8 cellular contexts compared by ENCODE assay signal in the genomic region with DNA sequence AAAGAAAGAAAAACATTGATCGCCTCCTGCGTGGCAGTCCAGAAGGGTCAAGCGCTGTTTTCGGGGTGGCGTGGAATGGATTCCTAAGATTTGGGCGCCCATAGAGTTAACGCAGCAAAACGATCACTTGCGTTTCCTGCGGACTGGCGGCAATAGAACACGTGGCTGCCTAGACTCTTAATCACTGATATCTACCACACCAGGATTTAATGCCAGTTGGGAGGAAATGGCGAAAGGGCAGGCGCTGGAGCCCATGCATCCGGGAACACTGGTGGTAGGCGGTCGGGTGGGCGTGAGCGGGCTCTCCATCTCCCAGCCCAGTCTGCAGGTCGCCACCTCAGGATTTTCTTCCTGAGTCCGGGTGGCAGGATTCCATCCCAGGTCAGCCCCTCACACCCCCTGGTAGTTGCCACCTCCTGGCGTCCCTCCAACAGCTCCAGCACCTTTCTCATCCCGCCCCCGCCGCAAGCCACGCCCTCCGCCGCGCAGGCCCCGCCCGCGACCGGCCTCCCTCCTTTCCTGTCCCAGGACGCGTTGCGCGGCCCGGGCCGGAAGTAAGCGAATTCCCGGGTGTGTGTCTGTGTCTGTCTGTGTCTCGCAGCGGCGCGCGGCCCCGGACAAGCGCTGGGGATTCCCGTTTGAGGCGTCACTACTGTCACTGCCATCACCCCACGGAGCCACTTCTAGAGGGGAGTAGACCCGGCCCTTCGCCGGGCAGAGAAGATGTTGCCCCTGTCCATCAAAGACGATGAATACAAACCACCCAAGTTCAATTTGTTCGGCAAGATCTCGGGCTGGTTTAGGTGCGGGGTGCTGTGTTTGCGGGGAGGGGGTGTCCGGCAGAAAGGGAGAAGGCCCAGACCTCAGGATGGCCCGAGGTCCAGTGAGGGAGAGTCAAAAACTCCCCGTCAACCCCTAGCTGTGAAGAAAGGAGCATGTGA. TPM values are rescaled to one million over a fixed set of nuclear protein-coding genes. Genes with fewer than 3 reads are reported as not detected.
A peak's percentile ranks its signal among the peaks of the same experiment; 100 is the strongest.
DNase-seq lines count a peak whose midpoint lies in the region; ATAC-seq and TF ChIP-seq lines count a peak whose summit lies in the region.

Gene SLC30A7 (plus strand): TSS at position 551 of the 941 bp plus-strand sequence. CDS start 173 bp downstream, at position 724.

- no peak for TF ChIP-seq CTCF in C4-2B (conservative IDR thresholded peaks at IDR 0.05)

- peak; percentile 90 for DNase-seq in NCI-H748 (lab: John Stamatoyannopoulos, UW; ENCODE audit: unreplicated experiment)
- DNase-seq in activated CD4-positive, alpha-beta T cell treated with anti-CD3 and anti-CD28 coated beads, Interleukin-2, amount 50 U/mL, for 24 hours (ENCODE audit: low read depth in 1 of 2, low spot score in 1 of 2) = peak; percentile 95 to 97
- peak; percentile 87 for DNase-seq in dedifferentiated amniotic fluid mesenchymal stem cell (ENCODE audit: extremely low spot score)
- DNase-seq in left lobe of liver (ENCODE audit: low spot score) = peak; percentile 98
- DNase-seq in stimulated activated CD4-positive, alpha-beta T cell treated with anti-CD3 and anti-CD28 coated beads, Interleukin-2, amount 100 ng/mL, for 24 hours = peak; percentile 99

- ATAC-seq in GM19351 (IDR thresholded peaks at IDR 0.05; ENCODE audit: unreplicated experiment) = peak; percentile 70
- peak; percentile 69 for ATAC-seq in HG03520 (IDR thresholded peaks at IDR 0.05; ENCODE audit: unreplicated experiment)
- ATAC-seq in left lobe of liver = peak; percentile 88

- peak within 1 kb of the TSS; percentile 85 for H3K27ac ChIP-seq in C4-2B

RNA-seq across cellular contexts. Expression of gene SLC30A7, which starts in this region (rescaled TPM):
- total RNA-seq in left lobe of liver = 20.1 TPM

Comparison
In these comparisons a context has a peak if more than half of its experiments do, and no peak if none do; other contexts are left out.
1. Peak in every context shown above with its lines: DNase-seq, ATAC-seq and H3K27ac ChIP-seq.